In genomic region chr12:96371787-96372699, GRCh38 we compare ENCODE assay signal across 15 cellular contexts. TPM values are rescaled to one million over a fixed set of nuclear protein-coding genes. Genes with fewer than 3 reads are reported as not detected.
DNase-seq lines count a peak whose midpoint lies in the region; ATAC-seq and FAIRE-seq lines count a peak whose summit lies in the region.
"Had no signal": no experiment of that assay in that cellular context is flagged by ENCODE, and none has a peak within 500 bp of the region (broad histone marks: within the 10 kb centered on the region; RNA-seq: fewer than 3 reads in every experiment).

No MANE protein-coding gene starts in this region.

- H3K4me1 Mint-ChIP-seq in central memory CD8-positive, alpha-beta T cell, result peaks cover 71% of the 10 kb centered on the region
- peaks cover 57 to 97% (median 87%) of the 10 kb centered on the region in 7 donors for H3K4me1 Mint-ChIP-seq in naive thymus-derived CD4-positive, alpha-beta T cell

- POLR2A ChIA-PET in naive thymus-derived CD4-positive, alpha-beta T cell (lab: Charles Lee), result interaction anchor here (1.0 to 4.5 kb wide), 4 partner anchors 9 to 27 kb away, joined by 3 to 32 read pairs (median 4); partner anchors contain the start of gene CDK17

- H3K27ac ChIP-seq in naive thymus-derived CD4-positive, alpha-beta T cell (ENCODE audit: low read depth, low read length), result no peak overlapping the region
- H3K27ac ChIP-seq: foreskin keratinocyte, VCaP had no signal

- no peaks in the 10 kb centered on the region for H3K9me3 ChIP-seq in HAP-1
- no peaks in the 10 kb centered on the region for H3K9me3 ChIP-seq in naive thymus-derived CD4-positive, alpha-beta T cell (ENCODE audit: control insufficient read depth in 2 of 3, low read length in 3 of 3)
- H3K9me3 ChIP-seq: BE2C, transverse colon had no signal

- no peak for ATAC-seq in central memory CD8-positive, alpha-beta T cell (replicated peaks; ENCODE audit: extremely low read depth, poor library complexity, severe bottlenecking)
- ATAC-seq in naive thymus-derived CD4-positive, alpha-beta T cell, result no peak
- no peak for ATAC-seq in HG03469 (IDR thresholded peaks at IDR 0.05; ENCODE audit: unreplicated experiment)
- ATAC-seq: foreskin keratinocyte had no signal

- no peaks in the 10 kb centered on the region for H3K36me3 ChIP-seq in HAP-1 (replicated peaks)
- H3K36me3 ChIP-seq in naive thymus-derived CD4-positive, alpha-beta T cell (ENCODE audit: control insufficient read depth in 2 of 3, insufficient read depth in 3 of 3, low read length in 3 of 3), result no peaks in the 10 kb centered on the region
- H3K36me3 ChIP-seq: BE2C, transverse colon had no signal

- DNase-seq in AG20443 (ENCODE audit: low spot score) (peak; percentile 22), HAP-1 (ENCODE audit: low spot score in 2 of 2) (peak; percentile 15 to 88), urothelium cell line (ENCODE audit: low spot score) (no peak), MV-4-11 (lab: John Stamatoyannopoulos, UW) (no peak), HTR-8/SVneo (ENCODE audit: insufficient read length, low spot score) (no peak)
- no peak for DNase-seq in central memory CD8-positive, alpha-beta T cell (ENCODE audit: low spot score in 2 of 2)
- DNase-seq in naive thymus-derived CD4-positive, alpha-beta T cell, result no peak
- DNase-seq: BE2C, DND-41, foreskin keratinocyte, midbrain, NCI-H1092, transverse colon had no signal

- no peak overlapping the region for H3K4me3 Mint-ChIP-seq in central memory CD8-positive, alpha-beta T cell
- H3K4me3 Mint-ChIP-seq in naive thymus-derived CD4-positive, alpha-beta T cell, result peak overlapping the region in 8 of 10 donors; percentile 7 to 57 (median 37)

- no peaks in the 10 kb centered on the region for H3K27me3 ChIP-seq in HAP-1 (ENCODE audit: low read depth)
- no peaks in the 10 kb centered on the region for H3K27me3 ChIP-seq in naive thymus-derived CD4-positive, alpha-beta T cell (ENCODE audit: control insufficient read depth in 2 of 2, insufficient read depth in 2 of 2, low read length in 2 of 2)
- H3K27me3 ChIP-seq: BE2C, foreskin keratinocyte, transverse colon had no signal

- no peaks in the 10 kb centered on the region for H3K27me3 Mint-ChIP-seq in central memory CD8-positive, alpha-beta T cell
- H3K27me3 Mint-ChIP-seq in naive thymus-derived CD4-positive, alpha-beta T cell, result no peaks in the 10 kb centered on the region

- CTCF ChIA-PET in naive thymus-derived CD4-positive, alpha-beta T cell (lab: Charles Lee), result interaction anchor here (1.2 kb wide), 1 partner anchor 26 kb away, joined by 5 read pairs; no protein-coding TSS in a partner anchor

- intact Hi-C loops in naive thymus-derived CD4-positive, alpha-beta T cell (cut with micrococcal nuclease), result loop anchor here in 1 of 2 donors (1.0 to 2.0 kb wide), 2 partner anchors 8 to 17 kb away; no protein-coding TSS in a partner anchor

- no peak for FAIRE-seq in urothelium cell line (lab: Jason Lieb, UNC)
- FAIRE-seq in HTR-8/SVneo (lab: Jason Lieb, UNC), result no peak

- H3K4me3 ChIP-seq in HAP-1, result no peak overlapping the region
- H3K4me3 ChIP-seq in naive thymus-derived CD4-positive, alpha-beta T cell (ENCODE audit: low read length), result no peak overlapping the region
- H3K4me3 ChIP-seq: transverse colon had no signal

- in situ Hi-C loops in HAP-1 (cut with MboI; ENCODE audit: low sequenced_read_pairs), result no loop called here

- H3K36me3 Mint-ChIP-seq in central memory CD8-positive, alpha-beta T cell (ENCODE audit: insufficient read depth), result peaks cover 30% of the 10 kb centered on the region
- H3K36me3 Mint-ChIP-seq in naive thymus-derived CD4-positive, alpha-beta T cell, result peaks cover 0 to 18% (median 4%) of the 10 kb centered on the region in 5 donors

- peaks cover 33% of the 10 kb centered on the region for H3K4me1 ChIP-seq in HAP-1
- peaks cover 39 to 59% of the 10 kb centered on the region in 2 donors for H3K4me1 ChIP-seq in naive thymus-derived CD4-positive, alpha-beta T cell (ENCODE audit: control insufficient read depth in 2 of 2, insufficient read depth in 2 of 2, low read length in 2 of 2)

- H3K27ac Mint-ChIP-seq in central memory CD8-positive, alpha-beta T cell (ENCODE audit: low read depth), result peak overlapping the region; percentile 3
- H3K27ac Mint-ChIP-seq in naive thymus-derived CD4-positive, alpha-beta T cell, result peak overlapping the region in 5 of 9 donors; percentile 9 to 60 (median 58)

- no peaks in the 10 kb centered on the region for H3K9me3 Mint-ChIP-seq in central memory CD8-positive, alpha-beta T cell
- H3K9me3 Mint-ChIP-seq in naive thymus-derived CD4-positive, alpha-beta T cell, result no peaks in the 10 kb centered on the region

RNA-seq across cellular contexts. Expression of gene CDK17, which starts 28.2 kb away (rescaled TPM):
- total RNA-seq in naive thymus-derived CD4-positive, alpha-beta T cell, result 100 to 1,000 TPM in 2 of 5 experiments, 10 to 100 TPM in 3; 39.7 to 112 (median 67.9) TPM
- polyA plus RNA-seq in naive thymus-derived CD4-positive, alpha-beta T cell, result 10 to 100 TPM; 30.0 to 50.8 TPM

Comparison
In these comparisons a context has a peak if more than half of its experiments do, and no peak if none do; other contexts are left out.
1. DNase-seq: peak in AG20443 (single experiment) and HAP-1 (2 of 2); none in central memory CD8-positive, alpha-beta T cell (0 of 2), naive thymus-derived CD4-positive, alpha-beta T cell (0 of 9), urothelium cell line (single experiment), MV-4-11 (single experiment) and HTR-8/SVneo (single experiment).